In genomic region chr12:120598674-120599463, GRCh38 we compare ENCODE assay signal across 10 cellular contexts. TPM values are rescaled to one million over a fixed set of nuclear protein-coding genes. Genes with fewer than 3 reads are reported as not detected.
DNase-seq lines count a peak whose midpoint lies in the region; FAIRE-seq and TF ChIP-seq lines count a peak whose summit lies in the region.
"Had no signal": no experiment of that assay in that cellular context is flagged by ENCODE, and none has a peak within 500 bp of the region (broad histone marks: within the 10 kb centered on the region; RNA-seq: fewer than 3 reads in every experiment).

No MANE protein-coding gene starts in this region.

- TF ChIP-seq CTCF in HEK293 (tag by site-specific recombination; IDR thresholded peaks at IDR 0.05) (no peak), spleen (IDR thresholded peaks at IDR 0.05 in 8 of 11, conservative IDR thresholded peaks at IDR 0.05 in 3 of 11) (no peak)

- no peak overlapping the region for H3K27ac ChIP-seq in HEK293 (ENCODE audit: extremely low read depth, low read depth, low read length)
- H3K27ac ChIP-seq in spleen, result no peak overlapping the region

- DNase-seq in RCC 7860 (ENCODE audit: low spot score) (peak; percentile 72), foreskin melanocyte (peak; percentile 67), spleen (peak; percentile 66), NCI-H128 (lab: John Stamatoyannopoulos, UW; ENCODE audit: unreplicated experiment) (no peak), midbrain (lab: John Stamatoyannopoulos, UW) (no peak), DMS79 (lab: John Stamatoyannopoulos, UW) (no peak)
- DNase-seq: activated naive CD4-positive, alpha-beta T cell treated with Interleukin-2 at 50 U/mL for 16 hours; T-helper 1 cell had no signal

- no peak for TF ChIP-seq POLR2A in spleen (IDR thresholded peaks at IDR 0.05)

- peak; percentile 60 for FAIRE-seq in RCC 7860 (lab: Jason Lieb, UNC)
- FAIRE-seq: frontal cortex had no signal

- H3K27me3 ChIP-seq in spleen (replicated peaks in 1 of 7), result peaks cover 0 to 35% (median 0%) of the 10 kb centered on the region in 7 donors

- H3K4me3 ChIP-seq in HEK293 (ENCODE audit: low read depth, low read length) (no peak overlapping the region), spleen (no peak overlapping the region)

- POLR2A ChIA-PET in HEK293 (lab: Yijun Ruan, JAX), result interaction anchor here (2.2 kb wide), 1 partner anchor 18 kb away, joined by 6 read pairs; the partner anchor contains the start of gene POP5

- H3K9me3 ChIP-seq in HEK293 (ENCODE audit: control insufficient read depth, insufficient read depth, low read depth, low read length) (no peaks in the 10 kb centered on the region), spleen (no peaks in the 10 kb centered on the region)

- H3K36me3 ChIP-seq in HEK293 (ENCODE audit: control insufficient read depth in 2 of 2, insufficient read depth in 1 of 2, low read length in 2 of 2) (no peaks in the 10 kb centered on the region), spleen (no peaks in the 10 kb centered on the region)

- intact Hi-C loops in spleen (cut with DNase I; ENCODE audit: low total_unique reads), result no loop called here

- H3K4me1 ChIP-seq in HEK293 (ENCODE audit: control insufficient read depth, insufficient read depth, low read length), result no peaks in the 10 kb centered on the region
- peaks cover 0 to 25% (median 2%) of the 10 kb centered on the region in 6 donors for H3K4me1 ChIP-seq in spleen

- WGBS in spleen, 5 donors, result 46 to 75% (median 59%) methylated on average over 8 to 13 of the region's 13 CpGs

- CTCF ChIA-PET in HEK293 (lab: Yijun Ruan, JAX), result interaction anchor here (0.9 to 1.6 kb wide), 2 partner anchors 16 to 50 kb away, joined by 3 to 9 read pairs; no protein-coding TSS in a partner anchor

TF ChIP-seq in HEK293, 187 proteins besides CTCF, POLR2A, EP300 and RAD21:
- TF ChIP-seq BCL6B (tag by site-specific recombination; IDR thresholded peaks at IDR 0.05) (no peak), ZFHX2 (tag by site-specific recombination; conservative IDR thresholded peaks at IDR 0.05) (peak; percentile 56), SP7 (tag by site-specific recombination; IDR thresholded peaks at IDR 0.05) (peak; percentile 46; the same call in 1 of the 2 replicates), GLI2 (tag by site-specific recombination; IDR thresholded peaks at IDR 0.05; ENCODE audit: borderline replicate concordance, low read depth) (no peak), PATZ1 (tag by site-specific recombination; IDR thresholded peaks at IDR 0.05) (peak; percentile 53), ZNF621 (tag by site-specific recombination; IDR thresholded peaks at IDR 0.05) (no peak), ZNF214 (tag by site-specific recombination; IDR thresholded peaks at IDR 0.05; ENCODE audit: borderline replicate concordance) (no peak), HIC1 (tag by site-specific recombination; IDR thresholded peaks at IDR 0.05) (peak; percentile 60; the same call in 1 of the 2 replicates), GLIS1 (tag by site-specific recombination; IDR thresholded peaks at IDR 0.05) (peak; percentile 9; the same call in 1 of the 2 replicates), ATF2 (tag by site-specific recombination; IDR thresholded peaks at IDR 0.05; ENCODE audit: low read depth) (no peak), ZNF24 (tag by site-specific recombination; IDR thresholded peaks at IDR 0.05) (0 out of 2 replicates have a peak, but pooled peaks have one; percentile 28), PRDM1 (tag by site-specific recombination; IDR thresholded peaks at IDR 0.05) (peak; percentile 61), ZIC2 (tag by site-specific recombination; IDR thresholded peaks at IDR 0.05) (peak; percentile 71), WT1 (tag by site-specific recombination; IDR thresholded peaks at IDR 0.05) (0 out of 2 replicates have a peak, but pooled peaks have one; percentile 12), ZBTB21 (tag by site-specific recombination; IDR thresholded peaks at IDR 0.05) (no peak)

RNA-seq across cellular contexts. Expression of gene POP5, which starts 17.7 kb away (rescaled TPM):
- total RNA-seq in spleen, result 10 to 100 TPM; 28.1 to 54.0 (median 40.1) TPM
- polyA plus RNA-seq in spleen, result 10 to 100 TPM; 77.6 to 84.1 (median 78.5) TPM

RNA-seq across cellular contexts. Expression of gene CABP1, which starts 41.6 kb away (rescaled TPM):
- total RNA-seq in spleen, result 1 to 10 TPM in 1 of 7 donors, under 1 TPM in 5, not detected in 1; 0.27 to 1.2 (median 0.60) TPM
- polyA plus RNA-seq in spleen, result 1 to 10 TPM in 1 of 3 donors, under 1 TPM in 2; 0.49 to 2.8 (median 0.57) TPM

Comparison
In these comparisons a context has a peak if more than half of its experiments do, and no peak if none do; other contexts are left out.
1. DNase-seq: peak in RCC 7860 (single experiment), foreskin melanocyte (single experiment) and spleen (single experiment); none in NCI-H128 (single experiment), midbrain (single experiment) and DMS79 (single experiment).